Comparison of ENCODE assay signal across 16 cellular contexts in genomic region chr5:12870870-12871539, GRCh38.
"Had no signal": no experiment of that assay in that cellular context is flagged by ENCODE, and none has a peak within 500 bp of the region (broad histone marks: within the 10 kb centered on the region; RNA-seq: fewer than 3 reads in every experiment).

No MANE protein-coding gene starts in this region.

- DNase-seq: activated effector memory CD4-positive, alpha-beta T cell treated with Interleukin-2 at 50 U/mL for 16 hours; activated T-cell treated with anti-CD3 and anti-CD28 coated beads for 4 hours; amniotic stem cell; esophagus squamous epithelium; midbrain; pancreas; sigmoid colon; SK-N-SH; stimulated activated CD4-positive, alpha-beta T cell treated with anti-CD3 and anti-CD28 coated beads, Interleukin-2, amount 100 ng/mL, for 24 hours; thyroid gland had no signal

- FAIRE-seq: colon, endothelial cell of umbilical vein, keratinocyte, pancreas had no signal

- ATAC-seq: left lobe of liver; pancreas; stimulated activated memory B cell treated with anti-CD40 and anti-IgM and Interleukin-4, amounts not matched to agents 10 μg/mL and 1 μg/mL and 100 μg/mL, for 72 hours had no signal

- H3K4me1 Mint-ChIP-seq: activated naive CD4-positive, alpha-beta T cell treated with anti-CD3 and anti-CD28 coated beads, Interleukin-2, amount 50 U/mL, for 24 hours; stimulated activated memory B cell treated with anti-CD40 and anti-IgM and Interleukin-4, amounts not matched to agents 10 μg/mL and 1 μg/mL and 100 μg/mL, for 72 hours had no signal

- H3K27ac Mint-ChIP-seq: activated naive CD4-positive, alpha-beta T cell treated with anti-CD3 and anti-CD28 coated beads, Interleukin-2, amount 50 U/mL, for 24 hours; stimulated activated memory B cell treated with anti-CD40 and anti-IgM and Interleukin-4, amounts not matched to agents 10 μg/mL and 1 μg/mL and 100 μg/mL, for 72 hours had no signal

- H3K27me3 Mint-ChIP-seq: activated naive CD4-positive, alpha-beta T cell treated with anti-CD3 and anti-CD28 coated beads, Interleukin-2, amount 50 U/mL, for 24 hours; stimulated activated memory B cell treated with anti-CD40 and anti-IgM and Interleukin-4, amounts not matched to agents 10 μg/mL and 1 μg/mL and 100 μg/mL, for 72 hours had no signal

- H3K4me3 Mint-ChIP-seq: activated naive CD4-positive, alpha-beta T cell treated with anti-CD3 and anti-CD28 coated beads, Interleukin-2, amount 50 U/mL, for 24 hours; stimulated activated memory B cell treated with anti-CD40 and anti-IgM and Interleukin-4, amounts not matched to agents 10 μg/mL and 1 μg/mL and 100 μg/mL, for 72 hours had no signal

- H3K36me3 Mint-ChIP-seq: activated naive CD4-positive, alpha-beta T cell treated with anti-CD3 and anti-CD28 coated beads, Interleukin-2, amount 50 U/mL, for 24 hours; stimulated activated memory B cell treated with anti-CD40 and anti-IgM and Interleukin-4, amounts not matched to agents 10 μg/mL and 1 μg/mL and 100 μg/mL, for 72 hours had no signal
